Comparison of ENCODE assay signal across 13 cellular contexts in the genomic region with DNA sequence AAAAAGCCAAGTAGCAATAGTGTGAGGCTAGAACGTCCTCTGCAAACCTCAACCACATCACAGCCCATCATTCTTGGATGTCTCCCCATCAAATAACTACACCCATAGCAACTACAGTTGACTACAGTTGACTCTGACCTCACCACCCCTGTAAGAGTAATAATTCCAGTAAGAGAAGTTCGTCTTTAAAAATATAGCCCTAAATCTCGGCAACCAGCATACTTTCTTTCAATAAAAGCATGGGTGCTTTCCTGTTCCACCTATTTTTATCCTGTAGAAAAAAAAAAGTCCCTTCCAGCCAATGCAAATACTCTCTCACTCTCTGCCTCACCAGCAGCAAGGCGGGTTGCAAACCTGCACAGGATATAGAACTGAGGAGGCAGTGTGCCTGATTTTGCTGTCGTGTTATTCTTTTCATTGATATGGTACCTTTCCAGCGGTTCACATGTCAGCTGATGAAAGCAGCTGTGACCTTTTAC.
A peak's percentile ranks its signal among the peaks of the same experiment; 100 is the strongest.
DNase-seq lines count a peak whose midpoint lies in the region; ATAC-seq and TF ChIP-seq lines count a peak whose summit lies in the region.
"Had no signal": no experiment of that assay in that cellular context is flagged by ENCODE, and none has a peak within 500 bp of the region (broad histone marks: within the 10 kb centered on the region; RNA-seq: fewer than 3 reads in every experiment).

No MANE protein-coding gene starts in this region.

- H3K27ac Mint-ChIP-seq in activated CD4-positive, alpha-beta T cell treated with anti-CD3 and anti-CD28 coated beads, Interleukin-2, amount 10 ng/mL, durations not matched to agents 7 days and 5 days, result no peak overlapping the region
- H3K27ac Mint-ChIP-seq: activated CD4-positive, alpha-beta memory T cell treated with anti-CD3 and anti-CD28 coated beads for 36 hours; CD4-positive, alpha-beta T cell had no signal

- H3K4me1 ChIP-seq in HAP-1 (no peaks in the 10 kb centered on the region), adrenal gland (replicated peaks in 1 of 2) (no peaks in the 10 kb centered on the region)

- peaks cover 30% of the 10 kb centered on the region for H3K27me3 Mint-ChIP-seq in activated CD4-positive, alpha-beta T cell treated with anti-CD3 and anti-CD28 coated beads, Interleukin-2, amount 10 ng/mL, durations not matched to agents 7 days and 5 days

- H3K36me3 Mint-ChIP-seq in activated CD4-positive, alpha-beta T cell treated with anti-CD3 and anti-CD28 coated beads, Interleukin-2, amount 10 ng/mL, durations not matched to agents 7 days and 5 days (ENCODE audit: low read depth), result no peaks in the 10 kb centered on the region
- H3K36me3 Mint-ChIP-seq: activated CD4-positive, alpha-beta memory T cell treated with anti-CD3 and anti-CD28 coated beads for 36 hours had no signal

- H3K36me3 ChIP-seq in HAP-1 (replicated peaks) (no peaks in the 10 kb centered on the region), adrenal gland (replicated peaks in 1 of 2) (no peaks in the 10 kb centered on the region)

- POLR2A ChIA-PET in activated CD4-positive, alpha-beta T cell treated with anti-CD3 and anti-CD28 coated beads, Interleukin-2, amount 10 ng/mL, durations not matched to agents 7 days and 5 days (lab: Charles Lee), result no interaction called here

- H3K4me3 Mint-ChIP-seq in activated CD4-positive, alpha-beta T cell treated with anti-CD3 and anti-CD28 coated beads, Interleukin-2, amount 10 ng/mL, durations not matched to agents 7 days and 5 days, result no peak overlapping the region
- H3K4me3 Mint-ChIP-seq: activated CD4-positive, alpha-beta memory T cell treated with anti-CD3 and anti-CD28 coated beads for 36 hours; CD4-positive, alpha-beta T cell had no signal

- CTCF ChIA-PET in activated CD4-positive, alpha-beta T cell treated with anti-CD3 and anti-CD28 coated beads, Interleukin-2, amount 10 ng/mL, durations not matched to agents 7 days and 5 days (lab: Charles Lee), result no interaction called here

- DNase-seq in GM12864 (ENCODE audit: low read depth) (peak; percentile 71), RPMI8226 (peak; percentile 86), HAP-1 (ENCODE audit: low spot score in 2 of 2) (no peak), adrenal gland (no peak)
- no peak for DNase-seq in activated CD8-positive, alpha-beta memory T cell treated with anti-CD3 and anti-CD28 coated beads, Interleukin-2, amount 50 U/mL, for 48 hours
- no peak for DNase-seq in activated CD4-positive, alpha-beta T cell treated with anti-CD3 and anti-CD28 coated beads, Interleukin-2, amount 10 ng/mL, durations not matched to agents 7 days and 5 days
- DNase-seq: activated CD4-positive, alpha-beta memory T cell treated with anti-CD3 and anti-CD28 coated beads for 36 hours; amygdala; CD4-positive, alpha-beta T cell had no signal

- H3K9me3 ChIP-seq in HAP-1 (no peaks in the 10 kb centered on the region), adrenal gland (replicated peaks in 1 of 3) (no peaks in the 10 kb centered on the region)

- intact Hi-C loops in adrenal gland (cut with DNase I), result no loop called here

- WGBS in adrenal gland, 4 donors, result 73 to 80% (median 79%) methylated on average over 6 of the region's 6 CpGs

- H3K9me3 Mint-ChIP-seq in activated CD4-positive, alpha-beta T cell treated with anti-CD3 and anti-CD28 coated beads, Interleukin-2, amount 10 ng/mL, durations not matched to agents 7 days and 5 days, result peaks cover 2% of the 10 kb centered on the region
- H3K9me3 Mint-ChIP-seq: activated CD4-positive, alpha-beta memory T cell treated with anti-CD3 and anti-CD28 coated beads for 36 hours; CD4-positive, alpha-beta T cell had no signal

- H3K4me1 Mint-ChIP-seq in activated CD4-positive, alpha-beta T cell treated with anti-CD3 and anti-CD28 coated beads, Interleukin-2, amount 10 ng/mL, durations not matched to agents 7 days and 5 days, result peaks cover 17% of the 10 kb centered on the region

- peak; percentile 22 for ATAC-seq in GM19438 (IDR thresholded peaks at IDR 0.05; ENCODE audit: low read depth, unreplicated experiment)
- peak; percentile 34 for ATAC-seq in HG02973 (IDR thresholded peaks at IDR 0.05; ENCODE audit: unreplicated experiment)
- ATAC-seq: K562, Panc1 had no signal

- TF ChIP-seq CTCF in GM12864 (IDR thresholded peaks at IDR 0.05; ENCODE audit: low read depth, low read length, missing control alignments) (no peak), adrenal gland (IDR thresholded peaks at IDR 0.05) (no peak)

- H3K27me3 ChIP-seq in HAP-1 (ENCODE audit: low read depth) (peaks cover 18% of the 10 kb centered on the region), adrenal gland (peaks cover 4% of the 10 kb centered on the region)

- H3K4me3 ChIP-seq in GM12864 (ENCODE audit: low read depth, low read length), result peak overlapping the region; percentile 26; the same call in 1 of the 2 replicates
- no peak overlapping the region for H3K4me3 ChIP-seq in HAP-1
- no peak overlapping the region for H3K4me3 ChIP-seq in adrenal gland
- H3K4me3 ChIP-seq: K562 had no signal

- H3K27ac ChIP-seq in adrenal gland, result no peak overlapping the region

- in situ Hi-C loops in HAP-1 (cut with MboI; ENCODE audit: low sequenced_read_pairs), result no loop called here

- TF ChIP-seq POLR2A in adrenal gland (IDR thresholded peaks at IDR 0.05), result no peak

Comparison
In these comparisons a context has a peak if more than half of its experiments do, and no peak if none do; other contexts are left out.
1. DNase-seq: peak in GM12864 (single experiment) and RPMI8226 (single experiment); none in HAP-1 (0 of 2), activated CD8-positive, alpha-beta memory T cell treated with anti-CD3 and anti-CD28 coated beads, Interleukin-2, amount 50 U/mL, for 48 hours (single experiment), activated CD4-positive, alpha-beta T cell treated with anti-CD3 and anti-CD28 coated beads, Interleukin-2, amount 10 ng/mL, durations not matched to agents 7 days and 5 days (single experiment) and adrenal gland (0 of 7).